Comparison of ENCODE assay signal across 25 cellular contexts in genomic region chr4:172688536-172688935, GRCh38.
A peak's percentile ranks its signal among the peaks of the same experiment; 100 is the strongest.
DNase-seq lines count a peak whose midpoint lies in the region; ATAC-seq and TF ChIP-seq lines count a peak whose summit lies in the region.
"Had no signal": no experiment of that assay in that cellular context is flagged by ENCODE, and none has a peak within 500 bp of the region (broad histone marks: within the 10 kb centered on the region; RNA-seq: fewer than 3 reads in every experiment).

No MANE protein-coding gene starts in this region.

- no peaks in the 10 kb centered on the region for H3K4me1 ChIP-seq in mucosa of descending colon (ENCODE audit: low read depth)
- no peaks in the 10 kb centered on the region for H3K4me1 ChIP-seq in endodermal cell (ENCODE audit: control insufficient read depth, insufficient read depth, low read length)
- H3K4me1 ChIP-seq: breast epithelium, prostate gland, sigmoid colon, thyroid gland, uterus had no signal

- intact Hi-C loops in mucosa of descending colon (cut with DNase I, micrococcal nuclease), result no loop called here

- no peaks in the 10 kb centered on the region for H3K36me3 Mint-ChIP-seq in chondrocyte (ENCODE audit: low read depth)
- H3K36me3 Mint-ChIP-seq in naive thymus-derived CD8-positive, alpha-beta T cell, result peaks cover 0 to 6% (median 0%) of the 10 kb centered on the region in 3 donors
- H3K36me3 Mint-ChIP-seq in endodermal cell (ENCODE audit: low read depth), result no peaks in the 10 kb centered on the region
- H3K36me3 Mint-ChIP-seq: activated naive CD8-positive, alpha-beta T cell; CD4-positive, CD25-positive, alpha-beta regulatory T cell; naive B cell had no signal

- no peak overlapping the region for H3K27ac ChIP-seq in endodermal cell (ENCODE audit: low read depth, low read length)
- H3K27ac ChIP-seq: breast epithelium, prostate gland, sigmoid colon, thyroid gland, uterus had no signal

- peaks cover 2% of the 10 kb centered on the region for H3K27me3 Mint-ChIP-seq in chondrocyte (ENCODE audit: low read depth)
- no peaks in the 10 kb centered on the region for H3K27me3 Mint-ChIP-seq in naive thymus-derived CD8-positive, alpha-beta T cell
- H3K27me3 Mint-ChIP-seq in endodermal cell (ENCODE audit: insufficient read depth), result no peaks in the 10 kb centered on the region
- H3K27me3 Mint-ChIP-seq: activated CD4-positive, alpha-beta T cell treated with anti-CD3 and anti-CD28 coated beads, Interleukin-2, amount 10 ng/mL, durations not matched to agents 24 days and 14 days; activated naive CD8-positive, alpha-beta T cell; CD4-positive, CD25-positive, alpha-beta regulatory T cell; naive B cell had no signal

- H3K36me3 ChIP-seq in mucosa of descending colon (ENCODE audit: low read depth), result no peaks in the 10 kb centered on the region
- H3K36me3 ChIP-seq in endodermal cell (ENCODE audit: control insufficient read depth, insufficient read depth, low read length), result no peaks in the 10 kb centered on the region
- H3K36me3 ChIP-seq: breast epithelium, prostate gland, sigmoid colon, thyroid gland, uterus had no signal

- H3K9ac ChIP-seq in endodermal cell (ENCODE audit: extremely low read depth, low read length, poor library complexity, severe bottlenecking), result no peak overlapping the region

- POLR2A ChIA-PET in naive thymus-derived CD8-positive, alpha-beta T cell (lab: Charles Lee), result no interaction called here

- H3K9me3 ChIP-seq in mucosa of descending colon, result peaks cover 7% of the 10 kb centered on the region
- H3K9me3 ChIP-seq in endodermal cell (ENCODE audit: control insufficient read depth, low read length), result peaks cover 12% of the 10 kb centered on the region
- H3K9me3 ChIP-seq: prostate gland, thyroid gland, uterus had no signal

- peak; percentile 34 for TF ChIP-seq CTCF in chondrocyte (IDR thresholded peaks at IDR 0.05)
- TF ChIP-seq CTCF in mucosa of descending colon (IDR thresholded peaks at IDR 0.05), result no peak
- no peak for TF ChIP-seq CTCF in endodermal cell (conservative IDR thresholded peaks at IDR 0.05)

- H3K4me3 Mint-ChIP-seq in chondrocyte (ENCODE audit: unreplicated experiment), result no peak overlapping the region
- no peak overlapping the region for H3K4me3 Mint-ChIP-seq in naive thymus-derived CD8-positive, alpha-beta T cell
- H3K4me3 Mint-ChIP-seq in endodermal cell, result no peak overlapping the region
- H3K4me3 Mint-ChIP-seq: activated CD4-positive, alpha-beta T cell treated with anti-CD3 and anti-CD28 coated beads, Interleukin-2, amount 10 ng/mL, durations not matched to agents 24 days and 14 days; activated naive CD8-positive, alpha-beta T cell; CD4-positive, CD25-positive, alpha-beta regulatory T cell; naive B cell had no signal

- WGBS in endodermal cell (ENCODE audit: insufficient coverage in 1 of 2, insufficient read length in 1 of 2), 2 experiments, result 82% methylated on average over 1 of the region's 1 CpG; no CpG with 5 or more reads in 1 of the 2 experiments

- peak; percentile 10 for DNase-seq in NCI-H146 (lab: John Stamatoyannopoulos, UW)
- no peak for DNase-seq in NCI-H146 treated with DMSO at 0.1 percent for 48 hours (lab: John Stamatoyannopoulos, UW; ENCODE audit: unreplicated experiment)
- peak; percentile 35 for DNase-seq in LHCN-M2 (ENCODE audit: low read depth)
- no peak for DNase-seq in chondrocyte (ENCODE audit: low spot score)
- DNase-seq in mucosa of descending colon, result peak in 1 of 3 donors; percentile 12
- no peak for DNase-seq in naive thymus-derived CD8-positive, alpha-beta T cell
- DNase-seq in T-helper 9 cell, result no peak
- DNase-seq in endodermal cell, result no peak
- DNase-seq: 8988T; activated CD4-positive, alpha-beta T cell treated with anti-CD3 and anti-CD28 coated beads, Interleukin-2, amount 10 ng/mL, durations not matched to agents 24 days and 14 days; CD4-positive, CD25-positive, alpha-beta regulatory T cell; left ventricle myocardium superior; naive B cell; NCI-H1105; nucleus accumbens; SIG-M5; sigmoid colon; stimulated activated CD4-positive, alpha-beta T cell treated with anti-CD3 and anti-CD28 coated beads, Interleukin-4, amount 100 ng/mL, for 1 hour; T1000; thyroid gland; uterus had no signal

- H3K27ac Mint-ChIP-seq in chondrocyte (ENCODE audit: unreplicated experiment) (no peak overlapping the region), endodermal cell (no peak overlapping the region)
- no peak overlapping the region for H3K27ac Mint-ChIP-seq in naive thymus-derived CD8-positive, alpha-beta T cell
- H3K27ac Mint-ChIP-seq: activated CD4-positive, alpha-beta T cell treated with anti-CD3 and anti-CD28 coated beads, Interleukin-2, amount 10 ng/mL, durations not matched to agents 24 days and 14 days; activated naive CD8-positive, alpha-beta T cell; CD4-positive, CD25-positive, alpha-beta regulatory T cell; naive B cell had no signal

- ATAC-seq in mucosa of descending colon, result peak; percentile 72
- no peak for ATAC-seq in naive thymus-derived CD8-positive, alpha-beta T cell
- ATAC-seq: left ventricle myocardium superior, Panc1 had no signal

- H3K4me3 ChIP-seq in mucosa of descending colon, result no peak overlapping the region
- no peak overlapping the region for H3K4me3 ChIP-seq in endodermal cell (ENCODE audit: low read length)
- H3K4me3 ChIP-seq: breast epithelium, prostate gland, sigmoid colon, thyroid gland, uterus had no signal

- H3K4me1 Mint-ChIP-seq in chondrocyte (ENCODE audit: low read depth) (no peaks in the 10 kb centered on the region), endodermal cell (no peaks in the 10 kb centered on the region)
- no peaks in the 10 kb centered on the region for H3K4me1 Mint-ChIP-seq in naive thymus-derived CD8-positive, alpha-beta T cell
- H3K4me1 Mint-ChIP-seq: activated CD4-positive, alpha-beta T cell treated with anti-CD3 and anti-CD28 coated beads, Interleukin-2, amount 10 ng/mL, durations not matched to agents 24 days and 14 days; CD4-positive, CD25-positive, alpha-beta regulatory T cell; naive B cell had no signal

- no peaks in the 10 kb centered on the region for H3K27me3 ChIP-seq in endodermal cell (ENCODE audit: control insufficient read depth, insufficient read depth, low read length, poor library complexity, severe bottlenecking)
- H3K27me3 ChIP-seq: breast epithelium, sigmoid colon, thyroid gland, uterus had no signal

- H3K9me3 Mint-ChIP-seq in chondrocyte (ENCODE audit: low read depth) (peaks cover 14% of the 10 kb centered on the region), endodermal cell (peaks cover 15% of the 10 kb centered on the region)
- H3K9me3 Mint-ChIP-seq in naive thymus-derived CD8-positive, alpha-beta T cell, result peaks cover 0 to 16% (median 6%) of the 10 kb centered on the region in 9 donors

Comparison
In these comparisons a context has a peak if more than half of its experiments do, and no peak if none do; other contexts are left out.
1. DNase-seq: peak in NCI-H146 (single experiment) and LHCN-M2 (single experiment); none in NCI-H146 treated with DMSO at 0.1 percent for 48 hours (single experiment), chondrocyte (single experiment), naive thymus-derived CD8-positive, alpha-beta T cell (0 of 10), T-helper 9 cell (single experiment) and endodermal cell (single experiment).